In genomic region chr21:44592446-44593365, GRCh38 we compare ENCODE assay signal across 1 cellular context.
TF ChIP-seq lines count a peak whose summit lies in the region.

TSS of gene KRTAP10-6 (minus strand) at chr21:44592505. CDS start at chr21:44592484, 21 bp downstream.

TF ChIP-seq in HepG2, 621 proteins besides CTCF, POLR2A, EP300 and RAD21 (continues in another document):
- TF ChIP-seq SRSF4 (IDR thresholded peaks at IDR 0.05; ENCODE audit: low read depth, low read length, poor library complexity, severe bottlenecking) = no peak
- 0 out of 2 replicates have a peak, but pooled peaks have one; percentile 26 for TF ChIP-seq SP2 (CRISPR knock-in tag; IDR thresholded peaks at IDR 0.05)
- no peak for TF ChIP-seq SMAD9 (CRISPR knock-in tag; IDR thresholded peaks at IDR 0.05)
- 0 out of 2 replicates have a peak, but pooled peaks have one; percentile 27 for TF ChIP-seq PITX1 (CRISPR knock-in tag; IDR thresholded peaks at IDR 0.05)
- 0 out of 2 replicates have a peak, but pooled peaks have one; percentile 12 for TF ChIP-seq ZNF737 (CRISPR knock-in tag; IDR thresholded peaks at IDR 0.05; ENCODE audit: borderline replicate concordance)
- no peak for TF ChIP-seq PTBP1 (IDR thresholded peaks at IDR 0.05; ENCODE audit: low read depth, low read length, poor library complexity, severe bottlenecking)
- TF ChIP-seq BCL3 (CRISPR knock-in tag; IDR thresholded peaks at IDR 0.05) = no peak
- no peak for TF ChIP-seq ETS1 (CRISPR knock-in tag; IDR thresholded peaks at IDR 0.05)
- TF ChIP-seq ZMAT3 (CRISPR knock-in tag; conservative IDR thresholded peaks at IDR 0.05) = no peak
- TF ChIP-seq FOXP1 (IDR thresholded peaks at IDR 0.05) = no peak
- TF ChIP-seq FOXP1 (CRISPR knock-in tag; IDR thresholded peaks at IDR 0.05) = no peak
- TF ChIP-seq NFE2L2 (IDR thresholded peaks at IDR 0.05; ENCODE audit: low read length) = no peak
- no peak for TF ChIP-seq HOXA3 (CRISPR knock-in tag; IDR thresholded peaks at IDR 0.05)
- TF ChIP-seq, protein P1, sequence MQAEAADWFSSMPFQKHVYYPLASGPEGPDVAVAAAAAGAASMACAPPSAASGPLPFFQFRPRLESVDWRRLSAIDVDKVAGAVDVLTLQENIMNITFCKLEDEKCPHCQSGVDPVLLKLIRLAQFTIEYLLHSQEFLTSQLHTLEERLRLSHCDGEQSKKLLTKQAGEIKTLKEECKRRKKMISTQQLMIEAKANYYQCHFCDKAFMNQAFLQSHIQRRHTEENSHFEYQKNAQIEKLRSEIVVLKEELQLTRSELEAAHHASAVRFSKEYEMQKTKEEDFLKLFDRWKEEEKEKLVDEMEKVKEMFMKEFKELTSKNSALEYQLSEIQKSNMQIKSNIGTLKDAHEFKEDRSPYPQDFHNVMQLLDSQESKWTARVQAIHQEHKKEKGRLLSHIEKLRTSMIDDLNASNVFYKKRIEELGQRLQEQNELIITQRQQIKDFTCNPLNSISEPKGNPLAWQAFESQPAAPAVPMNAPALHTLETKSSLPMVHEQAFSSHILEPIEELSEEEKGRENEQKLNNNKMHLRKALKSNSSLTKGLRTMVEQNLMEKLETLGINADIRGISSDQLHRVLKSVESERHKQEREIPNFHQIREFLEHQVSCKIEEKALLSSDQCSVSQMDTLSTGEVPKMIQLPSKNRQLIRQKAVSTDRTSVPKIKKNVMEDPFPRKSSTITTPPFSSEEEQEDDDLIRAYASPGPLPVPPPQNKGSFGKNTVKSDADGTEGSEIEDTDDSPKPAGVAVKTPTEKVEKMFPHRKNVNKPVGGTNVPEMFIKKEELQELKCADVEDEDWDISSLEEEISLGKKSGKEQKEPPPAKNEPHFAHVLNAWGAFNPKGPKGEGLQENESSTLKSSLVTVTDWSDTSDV (CRISPR knock-in tag; IDR thresholded peaks at IDR 0.05) = no peak
- TF ChIP-seq FUBP1 (CRISPR knock-in tag; IDR thresholded peaks at IDR 0.05; ENCODE audit: borderline replicate concordance) = no peak
- TF ChIP-seq ZNF558 (CRISPR knock-in tag; IDR thresholded peaks at IDR 0.05; ENCODE audit: borderline replicate concordance) = no peak
- TF ChIP-seq ZNF766 (CRISPR knock-in tag; IDR thresholded peaks at IDR 0.05; ENCODE audit: borderline replicate concordance) = no peak
- TF ChIP-seq, protein P2, sequence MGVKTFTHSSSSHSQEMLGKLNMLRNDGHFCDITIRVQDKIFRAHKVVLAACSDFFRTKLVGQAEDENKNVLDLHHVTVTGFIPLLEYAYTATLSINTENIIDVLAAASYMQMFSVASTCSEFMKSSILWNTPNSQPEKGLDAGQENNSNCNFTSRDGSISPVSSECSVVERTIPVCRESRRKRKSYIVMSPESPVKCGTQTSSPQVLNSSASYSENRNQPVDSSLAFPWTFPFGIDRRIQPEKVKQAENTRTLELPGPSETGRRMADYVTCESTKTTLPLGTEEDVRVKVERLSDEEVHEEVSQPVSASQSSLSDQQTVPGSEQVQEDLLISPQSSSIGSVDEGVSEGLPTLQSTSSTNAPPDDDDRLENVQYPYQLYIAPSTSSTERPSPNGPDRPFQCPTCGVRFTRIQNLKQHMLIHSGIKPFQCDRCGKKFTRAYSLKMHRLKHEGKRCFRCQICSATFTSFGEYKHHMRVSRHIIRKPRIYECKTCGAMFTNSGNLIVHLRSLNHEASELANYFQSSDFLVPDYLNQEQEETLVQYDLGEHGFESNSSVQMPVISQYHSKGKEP (CRISPR knock-in tag; IDR thresholded peaks at IDR 0.05) = no peak
- TF ChIP-seq KDM5B (CRISPR knock-in tag; IDR thresholded peaks at IDR 0.05; ENCODE audit: borderline replicate concordance) = 0 out of 2 replicates have a peak, but pooled peaks have one; percentile 9
- TF ChIP-seq, protein P3, sequence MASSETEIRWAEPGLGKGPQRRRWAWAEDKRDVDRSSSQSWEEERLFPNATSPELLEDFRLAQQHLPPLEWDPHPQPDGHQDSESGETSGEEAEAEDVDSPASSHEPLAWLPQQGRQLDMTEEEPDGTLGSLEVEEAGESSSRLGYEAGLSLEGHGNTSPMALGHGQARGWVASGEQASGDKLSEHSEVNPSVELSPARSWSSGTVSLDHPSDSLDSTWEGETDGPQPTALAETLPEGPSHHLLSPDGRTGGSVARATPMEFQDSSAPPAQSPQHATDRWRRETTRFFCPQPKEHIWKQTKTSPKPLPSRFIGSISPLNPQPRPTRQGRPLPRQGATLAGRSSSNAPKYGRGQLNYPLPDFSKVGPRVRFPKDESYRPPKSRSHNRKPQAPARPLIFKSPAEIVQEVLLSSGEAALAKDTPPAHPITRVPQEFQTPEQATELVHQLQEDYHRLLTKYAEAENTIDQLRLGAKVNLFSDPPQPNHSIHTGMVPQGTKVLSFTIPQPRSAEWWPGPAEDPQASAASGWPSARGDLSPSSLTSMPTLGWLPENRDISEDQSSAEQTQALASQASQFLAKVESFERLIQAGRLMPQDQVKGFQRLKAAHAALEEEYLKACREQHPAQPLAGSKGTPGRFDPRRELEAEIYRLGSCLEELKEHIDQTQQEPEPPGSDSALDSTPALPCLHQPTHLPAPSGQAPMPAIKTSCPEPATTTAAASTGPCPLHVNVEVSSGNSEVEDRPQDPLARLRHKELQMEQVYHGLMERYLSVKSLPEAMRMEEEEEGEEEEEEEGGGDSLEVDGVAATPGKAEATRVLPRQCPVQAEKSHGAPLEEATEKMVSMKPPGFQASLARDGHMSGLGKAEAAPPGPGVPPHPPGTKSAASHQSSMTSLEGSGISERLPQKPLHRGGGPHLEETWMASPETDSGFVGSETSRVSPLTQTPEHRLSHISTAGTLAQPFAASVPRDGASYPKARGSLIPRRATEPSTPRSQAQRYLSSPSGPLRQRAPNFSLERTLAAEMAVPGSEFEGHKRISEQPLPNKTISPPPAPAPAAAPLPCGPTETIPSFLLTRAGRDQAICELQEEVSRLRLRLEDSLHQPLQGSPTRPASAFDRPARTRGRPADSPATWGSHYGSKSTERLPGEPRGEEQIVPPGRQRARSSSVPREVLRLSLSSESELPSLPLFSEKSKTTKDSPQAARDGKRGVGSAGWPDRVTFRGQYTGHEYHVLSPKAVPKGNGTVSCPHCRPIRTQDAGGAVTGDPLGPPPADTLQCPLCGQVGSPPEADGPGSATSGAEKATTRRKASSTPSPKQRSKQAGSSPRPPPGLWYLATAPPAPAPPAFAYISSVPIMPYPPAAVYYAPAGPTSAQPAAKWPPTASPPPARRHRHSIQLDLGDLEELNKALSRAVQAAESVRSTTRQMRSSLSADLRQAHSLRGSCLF (CRISPR knock-in tag; IDR thresholded peaks at IDR 0.05; ENCODE audit: borderline replicate concordance) = no peak
- TF ChIP-seq TRIM24 (CRISPR knock-in tag; IDR thresholded peaks at IDR 0.05) = no peak
- TF ChIP-seq RBM39 (IDR thresholded peaks at IDR 0.05; ENCODE audit: low read depth, low read length, poor library complexity, severe bottlenecking) = no peak
- no peak for TF ChIP-seq TCF7 (IDR thresholded peaks at IDR 0.05; ENCODE audit: low read depth)
- no peak for TF ChIP-seq LRRFIP1 (CRISPR knock-in tag; conservative IDR thresholded peaks at IDR 0.05)
- TF ChIP-seq SIN3A (IDR thresholded peaks at IDR 0.05; ENCODE audit: borderline replicate concordance, low read depth, low read length) = no peak
- TF ChIP-seq E2F5 (CRISPR knock-in tag; conservative IDR thresholded peaks at IDR 0.05) = no peak
- TF ChIP-seq GFI1 (CRISPR knock-in tag; IDR thresholded peaks at IDR 0.05; ENCODE audit: borderline replicate concordance) = no peak
- TF ChIP-seq ZBTB33 (CRISPR knock-in tag; IDR thresholded peaks at IDR 0.05) = peak; percentile 39; the same call in 1 of the 2 replicates
- no peak for TF ChIP-seq DPF2 (CRISPR knock-in tag; IDR thresholded peaks at IDR 0.05; ENCODE audit: borderline replicate concordance, low read depth)
- TF ChIP-seq KDM4B (CRISPR knock-in tag; IDR thresholded peaks at IDR 0.05) = no peak
- no peak for TF ChIP-seq HNRNPUL1 (IDR thresholded peaks at IDR 0.05; ENCODE audit: low read depth, low read length)
- 0 out of 2 replicates have a peak, but pooled peaks have one; percentile 1 for TF ChIP-seq ZNF275 (CRISPR knock-in tag; IDR thresholded peaks at IDR 0.05; ENCODE audit: borderline replicate concordance)
- peak; percentile 7; the same call in 1 of the 2 replicates for TF ChIP-seq GABPB1 (CRISPR knock-in tag; IDR thresholded peaks at IDR 0.05)
- TF ChIP-seq ZNF3 (CRISPR knock-in tag; IDR thresholded peaks at IDR 0.05) = no peak
- TF ChIP-seq DNMT1 (CRISPR knock-in tag; IDR thresholded peaks at IDR 0.05) = 0 out of 2 replicates have a peak, but pooled peaks have one; percentile 41
- TF ChIP-seq BHLHE40 (IDR thresholded peaks at IDR 0.05; ENCODE audit: low read length) = no peak
- no peak for TF ChIP-seq JUND (CRISPR knock-in tag; IDR thresholded peaks at IDR 0.05)
